10 cellular contexts compared by ENCODE assay signal in the genomic region with DNA sequence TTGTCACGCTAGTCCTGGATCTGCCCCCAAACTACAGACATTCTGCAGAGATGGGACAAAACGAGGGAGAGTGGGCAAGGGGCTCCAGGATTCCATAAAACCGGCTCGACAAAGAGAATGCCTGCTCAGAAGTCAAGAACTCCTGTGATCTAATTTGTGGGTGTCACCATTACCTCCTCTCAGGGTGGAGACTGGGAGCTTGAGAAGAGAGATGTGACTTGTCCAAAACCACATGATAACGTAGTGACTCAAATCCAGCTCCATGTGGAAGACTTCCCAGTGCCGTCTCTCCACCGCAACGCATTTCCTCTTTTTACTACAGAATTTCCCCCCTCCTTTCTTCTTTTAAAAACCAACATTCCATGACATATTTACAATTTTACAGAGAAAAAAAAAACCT. TPM values are rescaled to one million over a fixed set of nuclear protein-coding genes. Genes with fewer than 3 reads are reported as not detected.
DNase-seq lines count a peak whose midpoint lies in the region; ATAC-seq, FAIRE-seq and TF ChIP-seq lines count a peak whose summit lies in the region.
"Had no signal": no experiment of that assay in that cellular context is flagged by ENCODE, and none has a peak within 500 bp of the region (broad histone marks: within the 10 kb centered on the region; RNA-seq: fewer than 3 reads in every experiment).

No MANE protein-coding gene starts in this region.

- FAIRE-seq in H54 (lab: Jason Lieb, UNC) = peak; percentile 85

- DNase-seq in AG04449 (ENCODE audit: low read depth, low spot score) (peak; percentile 59), H54 (ENCODE audit: insufficient read length, low spot score) (peak; percentile 69), left ventricle myocardium superior (no peak), GM13977 (ENCODE audit: low spot score) (no peak), posterior vena cava (ENCODE audit: low spot score) (no peak), NCI-H1436 (lab: John Stamatoyannopoulos, UW) (no peak)
- DNase-seq in activated T-helper 1 cell treated with anti-CD3 and anti-CD28 coated beads, Interleukin-12 subunit alpha, Interleukin-12 subunit beta, Interleukin-2, Interleukin-4 antibody, amounts not matched to agents 30 ng/mL and 10 ng/mL and 1 ng/mL, durations not matched to agents 14 hours and 24 hours and 36 hours (ENCODE audit: low spot score) = no peak
- DNase-seq: psoas muscle; stimulated activated naive B cell treated with anti-CD40 and anti-IgM and Interleukin-4, amounts not matched to agents 10 μg/mL and 1 μg/mL and 100 μg/mL, for 72 hours had no signal

- H3K9me3 Mint-ChIP-seq in activated T-helper 1 cell treated with anti-CD3 and anti-CD28 coated beads, Interleukin-12 subunit alpha, Interleukin-12 subunit beta, Interleukin-2, Interleukin-4 antibody, amounts not matched to agents 30 ng/mL and 10 ng/mL and 1 ng/mL, durations not matched to agents 14 hours and 24 hours and 36 hours = no peaks in the 10 kb centered on the region
- H3K9me3 Mint-ChIP-seq: stimulated activated naive B cell treated with anti-CD40 and anti-IgM and Interleukin-4, amounts not matched to agents 10 μg/mL and 1 μg/mL and 100 μg/mL, for 72 hours had no signal

- H3K4me3 ChIP-seq in AG04449 (ENCODE audit: low read depth, low read length) = no peak overlapping the region
- H3K4me3 ChIP-seq: psoas muscle had no signal

- no peak for TF ChIP-seq CTCF in AG04449 (IDR thresholded peaks at IDR 0.05; ENCODE audit: insufficient read depth, low read length, missing control alignments)
- TF ChIP-seq CTCF in GM13977 (IDR thresholded peaks at IDR 0.05; ENCODE audit: extremely low read depth, insufficient read depth, missing control alignments) = no peak

- ATAC-seq in left ventricle myocardium superior (peak; percentile 70), GM21529 (IDR thresholded peaks at IDR 0.05; ENCODE audit: unreplicated experiment) (no peak)
- ATAC-seq: stimulated activated naive B cell treated with anti-CD40 and anti-IgM and Interleukin-4, amounts not matched to agents 10 μg/mL and 1 μg/mL and 100 μg/mL, for 72 hours had no signal

- in situ Hi-C loops in GM13977 (cut with MboI; ENCODE audit: low pct_unique_long_range_greater_than_20kb, low sequenced_read_pairs, unreplicated experiment) = no loop called here

- peaks cover 68% of the 10 kb centered on the region for H3K4me1 Mint-ChIP-seq in activated T-helper 1 cell treated with anti-CD3 and anti-CD28 coated beads, Interleukin-12 subunit alpha, Interleukin-12 subunit beta, Interleukin-2, Interleukin-4 antibody, amounts not matched to agents 30 ng/mL and 10 ng/mL and 1 ng/mL, durations not matched to agents 14 hours and 24 hours and 36 hours (ENCODE audit: low read depth)

- intact Hi-C loops in activated T-helper 1 cell treated with anti-CD3 and anti-CD28 coated beads, Interleukin-12 subunit alpha, Interleukin-12 subunit beta, Interleukin-2, Interleukin-4 antibody, amounts not matched to agents 30 ng/mL and 10 ng/mL and 1 ng/mL, durations not matched to agents 14 hours and 24 hours and 36 hours (cut with micrococcal nuclease) = no loop called here
- intact Hi-C loops in left ventricle myocardium superior (cut with micrococcal nuclease) = loop anchor here (10.0 kb wide), 1 partner anchor 47 kb away; a partner anchor contains a TSS
- intact Hi-C loops in posterior vena cava (cut with DNase I) = no loop called here

- H3K4me3 Mint-ChIP-seq in activated T-helper 1 cell treated with anti-CD3 and anti-CD28 coated beads, Interleukin-12 subunit alpha, Interleukin-12 subunit beta, Interleukin-2, Interleukin-4 antibody, amounts not matched to agents 30 ng/mL and 10 ng/mL and 1 ng/mL, durations not matched to agents 14 hours and 24 hours and 36 hours = peak overlapping the region; percentile 3
- H3K4me3 Mint-ChIP-seq: stimulated activated naive B cell treated with anti-CD40 and anti-IgM and Interleukin-4, amounts not matched to agents 10 μg/mL and 1 μg/mL and 100 μg/mL, for 72 hours had no signal

- TF ChIP-seq POLR2A in H54 (IDR thresholded peaks at IDR 0.05; ENCODE audit: low read depth, low read length) = no peak

- H3K27me3 Mint-ChIP-seq in activated T-helper 1 cell treated with anti-CD3 and anti-CD28 coated beads, Interleukin-12 subunit alpha, Interleukin-12 subunit beta, Interleukin-2, Interleukin-4 antibody, amounts not matched to agents 30 ng/mL and 10 ng/mL and 1 ng/mL, durations not matched to agents 14 hours and 24 hours and 36 hours (ENCODE audit: insufficient read depth) = no peaks in the 10 kb centered on the region
- H3K27me3 Mint-ChIP-seq: stimulated activated naive B cell treated with anti-CD40 and anti-IgM and Interleukin-4, amounts not matched to agents 10 μg/mL and 1 μg/mL and 100 μg/mL, for 72 hours had no signal

- peaks cover 37% of the 10 kb centered on the region for H3K36me3 Mint-ChIP-seq in activated T-helper 1 cell treated with anti-CD3 and anti-CD28 coated beads, Interleukin-12 subunit alpha, Interleukin-12 subunit beta, Interleukin-2, Interleukin-4 antibody, amounts not matched to agents 30 ng/mL and 10 ng/mL and 1 ng/mL, durations not matched to agents 14 hours and 24 hours and 36 hours (ENCODE audit: low read depth)
- H3K36me3 Mint-ChIP-seq: stimulated activated naive B cell treated with anti-CD40 and anti-IgM and Interleukin-4, amounts not matched to agents 10 μg/mL and 1 μg/mL and 100 μg/mL, for 72 hours had no signal

- H3K27ac Mint-ChIP-seq in activated T-helper 1 cell treated with anti-CD3 and anti-CD28 coated beads, Interleukin-12 subunit alpha, Interleukin-12 subunit beta, Interleukin-2, Interleukin-4 antibody, amounts not matched to agents 30 ng/mL and 10 ng/mL and 1 ng/mL, durations not matched to agents 14 hours and 24 hours and 36 hours = peak overlapping the region; percentile 57
- H3K27ac Mint-ChIP-seq: stimulated activated naive B cell treated with anti-CD40 and anti-IgM and Interleukin-4, amounts not matched to agents 10 μg/mL and 1 μg/mL and 100 μg/mL, for 72 hours had no signal

- CTCF ChIA-PET in AG04449 (lab: Yijun Ruan, JAX) = interaction anchor here (1.1 to 1.3 kb wide), 2 partner anchors 140 to 157 kb away, joined by 3 read pairs; a partner anchor contains a TSS

- POLR2A ChIA-PET in AG04449 (lab: Yijun Ruan, JAX) = interaction anchor here (0.8 to 1.0 kb wide), 2 partner anchors 35 to 157 kb away, joined by 3 to 4 read pairs; a partner anchor contains a TSS

RNA-seq across cellular contexts. Expression of a gene that starts 44.3 kb away (rescaled TPM):
- total RNA-seq in activated T-helper 1 cell treated with anti-CD3 and anti-CD28 coated beads, Interleukin-12 subunit alpha, Interleukin-12 subunit beta, Interleukin-2, Interleukin-4 antibody, amounts not matched to agents 30 ng/mL and 10 ng/mL and 1 ng/mL, durations not matched to agents 14 hours and 24 hours and 36 hours = 47.9 and 48.2 TPM in 2 replicates
- total RNA-seq in left ventricle myocardium superior (1.8 TPM), posterior vena cava (1 to 10 TPM; 3.4 to 5.6 TPM)

Comparison
In these comparisons a context has a peak if more than half of its experiments do, and no peak if none do; other contexts are left out.
1. DNase-seq: peak in AG04449 (single experiment) and H54 (single experiment); none in activated T-helper 1 cell treated with anti-CD3 and anti-CD28 coated beads, Interleukin-12 subunit alpha, Interleukin-12 subunit beta, Interleukin-2, Interleukin-4 antibody, amounts not matched to agents 30 ng/mL and 10 ng/mL and 1 ng/mL, durations not matched to agents 14 hours and 24 hours and 36 hours (single experiment), left ventricle myocardium superior (single experiment), GM13977 (single experiment), posterior vena cava (single experiment) and NCI-H1436 (single experiment).